8 cellular contexts compared by ENCODE assay signal in genomic region chrX:75746891-75747639, GRCh38. TPM values are rescaled to one million over a fixed set of nuclear protein-coding genes. Genes with fewer than 3 reads are reported as not detected.
DNase-seq lines count a peak whose midpoint lies in the region; ATAC-seq and TF ChIP-seq lines count a peak whose summit lies in the region.

No MANE protein-coding gene starts in this region.

- no peaks in the 10 kb centered on the region for H3K4me1 ChIP-seq in BE2C
- H3K4me1 ChIP-seq in right lobe of liver = no peaks in the 10 kb centered on the region

- DNase-seq in BE2C (peak; percentile 25), UCSD-AML1 (lab: John Stamatoyannopoulos, UW; ENCODE audit: unreplicated experiment) (peak; percentile 31), chondrocyte (ENCODE audit: low spot score) (no peak), right lobe of liver (peak in 2 of 3 donors; percentile 44 to 52)
- DNase-seq in stimulated activated CD4-positive, alpha-beta T cell treated with anti-CD3 and anti-CD28 coated beads, TNF-alpha, amount 100 ng/mL, for 24 hours (ENCODE audit: low read depth in 3 of 3) = peak; percentile 0 to 23 (median 5)

- 40% methylated on average over 13 of the region's 54 CpGs for WGBS in right lobe of liver (ENCODE audit: insufficient coverage, low coverage, low lambda C conversion rate, missing lambda C conversion rate)

- H3K27me3 ChIP-seq in BE2C (no peaks in the 10 kb centered on the region), right lobe of liver (no peaks in the 10 kb centered on the region)

- peak; percentile 73 for ATAC-seq in GM19324 (IDR thresholded peaks at IDR 0.05; ENCODE audit: low FRiP score, unreplicated experiment)
- peak; percentile 53 for ATAC-seq in HG03558 (IDR thresholded peaks at IDR 0.05; ENCODE audit: extremely low read depth, unreplicated experiment)
- ATAC-seq in right lobe of liver = peak; percentile 71 to 81 (median 79)
- no peak for ATAC-seq in HG02588 (IDR thresholded peaks at IDR 0.05; ENCODE audit: unreplicated experiment)

- H3K4me3 ChIP-seq in BE2C (ENCODE audit: low read depth, low read length) (peak overlapping the region; percentile 61), right lobe of liver (peak overlapping the region; percentile 25 to 54 (median 50))

- no peaks in the 10 kb centered on the region for H3K27me3 Mint-ChIP-seq in chondrocyte (ENCODE audit: low read depth)

- H3K4me3 Mint-ChIP-seq in chondrocyte (ENCODE audit: unreplicated experiment) = peak overlapping the region; percentile 70

- TF ChIP-seq POLR2A in right lobe of liver (IDR thresholded peaks at IDR 0.05) = no peak

- H3K36me3 ChIP-seq in BE2C = no peaks in the 10 kb centered on the region
- no peaks in the 10 kb centered on the region for H3K36me3 ChIP-seq in right lobe of liver

- no peak overlapping the region for H3K27ac ChIP-seq in right lobe of liver

- H3K36me3 Mint-ChIP-seq in chondrocyte (ENCODE audit: low read depth) = peaks cover 6% of the 10 kb centered on the region

- H3K27ac Mint-ChIP-seq in chondrocyte (ENCODE audit: unreplicated experiment) = no peak overlapping the region

- TF ChIP-seq CTCF in BE2C (IDR thresholded peaks at IDR 0.05; ENCODE audit: low read depth, low read length) (no peak), chondrocyte (IDR thresholded peaks at IDR 0.05) (no peak), right lobe of liver (IDR thresholded peaks at IDR 0.05) (no peak)

- peaks cover 10% of the 10 kb centered on the region for H3K4me1 Mint-ChIP-seq in chondrocyte (ENCODE audit: low read depth)

- no peaks in the 10 kb centered on the region for H3K9me3 ChIP-seq in BE2C
- peaks cover 0 to 7% (median 0%) of the 10 kb centered on the region in 4 donors for H3K9me3 ChIP-seq in right lobe of liver

- H3K9me3 Mint-ChIP-seq in chondrocyte (ENCODE audit: low read depth) = peaks cover 49% of the 10 kb centered on the region

- intact Hi-C loops in right lobe of liver (cut with DNase I) = no loop called here

RNA-seq across cellular contexts. Expression of gene MAGEE2, which starts 38.0 kb away (rescaled TPM):
- 0.26 TPM for polyA plus RNA-seq in BE2C (2012; ENCODE audit: insufficient read depth, insufficient read length, low read depth)
- total RNA-seq in chondrocyte (not detected in 3 replicates), right lobe of liver (not detected)
